Comparison of ENCODE assay signal across 19 cellular contexts in genomic region chr16:88017551-88018101, GRCh38.
"Had no signal": no experiment of that assay in that cellular context is flagged by ENCODE, and none has a peak within 500 bp of the region (broad histone marks: within the 10 kb centered on the region; RNA-seq: fewer than 3 reads in every experiment).

No MANE protein-coding gene starts in this region.

- H3K27me3 Mint-ChIP-seq: activated CD4-positive, alpha-beta T cell treated with anti-CD3 and anti-CD28 coated beads for 36 hours; activated naive CD8-positive, alpha-beta T cell; naive B cell; T-cell had no signal

- H3K9me3 Mint-ChIP-seq: mesothelial cell of epicardium; naive B cell; nephron progenitor cell; T-cell; T-helper 2 cell treated with Interferon-gamma antibody and Interleukin-4, amounts not matched to agents 5 μg/mL and 100 μg/mL, for 36 hours had no signal

- H3K36me3 Mint-ChIP-seq: activated naive CD8-positive, alpha-beta T cell had no signal

- DNase-seq: activated CD4-positive, alpha-beta T cell treated with anti-CD3 and anti-CD28 coated beads for 36 hours; activated CD4-positive, alpha-beta T cell treated with anti-CD3 and anti-CD28 coated beads, Interleukin-2, amount 50 U/mL, for 4 hours; activated CD4-positive, CD25-positive, alpha-beta regulatory T cell; brain microvascular endothelial cell; central memory CD4-positive, alpha-beta T cell; effector CD8-positive, alpha-beta T cell; kidney glomerular epithelial cell; left ventricle myocardium inferior; mammary epithelial cell; naive B cell; nephron progenitor cell; retina; stimulated activated CD4-positive, alpha-beta T cell treated with anti-CD3 and anti-CD28 coated beads, Interleukin-2, amount 100 ng/mL, for 24 hours; stimulated activated naive CD4-positive, alpha-beta T cell treated with Interleukin-2 at 50 U/mL for 16 hours; T-cell; transverse colon had no signal

- H3K27ac Mint-ChIP-seq: activated CD4-positive, alpha-beta T cell treated with anti-CD3 and anti-CD28 coated beads for 36 hours; activated naive CD8-positive, alpha-beta T cell; mesothelial cell of epicardium; nephron progenitor cell; T-cell; T-helper 2 cell treated with Interferon-gamma antibody and Interleukin-4, amounts not matched to agents 5 μg/mL and 100 μg/mL, for 36 hours had no signal

- ATAC-seq: activated CD4-positive, alpha-beta T cell treated with anti-CD3 and anti-CD28 coated beads for 36 hours; T-cell had no signal

- H3K4me1 Mint-ChIP-seq: activated CD4-positive, alpha-beta T cell treated with anti-CD3 and anti-CD28 coated beads for 36 hours; mesothelial cell of epicardium had no signal

- H3K4me3 Mint-ChIP-seq: activated CD4-positive, alpha-beta T cell treated with anti-CD3 and anti-CD28 coated beads for 36 hours; activated naive CD8-positive, alpha-beta T cell; mesothelial cell of epicardium; naive B cell; nephron progenitor cell; T-cell; T-helper 2 cell treated with Interferon-gamma antibody and Interleukin-4, amounts not matched to agents 5 μg/mL and 100 μg/mL, for 36 hours had no signal
